8 cellular contexts compared by ENCODE assay signal in genomic region chr2:58047373-58047674, GRCh38. TPM values are rescaled to one million over a fixed set of nuclear protein-coding genes. Genes with fewer than 3 reads are reported as not detected.
A peak's percentile ranks its signal among the peaks of the same experiment; 100 is the strongest.
DNase-seq lines count a peak whose midpoint lies in the region; ATAC-seq, FAIRE-seq and TF ChIP-seq lines count a peak whose summit lies in the region.

No MANE protein-coding gene starts in this region.

- H3K4me3 ChIP-seq in Panc1 (ENCODE audit: low read depth in 2 of 2, low read length in 2 of 2) (peak overlapping the region; percentile 74 to 86), fibroblast of pulmonary artery (replicated peaks; ENCODE audit: low read depth, low read length) (peak overlapping the region; percentile 75), retinal pigment epithelial cell (ENCODE audit: low read length) (peak overlapping the region; percentile 68)

- CTCF ChIA-PET in Panc1 (lab: Charles Lee), result no interaction called here

- H3K36me3 Mint-ChIP-seq in activated naive CD4-positive, alpha-beta T cell treated with anti-CD3 and anti-CD28 coated beads, Interleukin-2, amount 50 U/mL, for 24 hours, result peaks cover 8% of the 10 kb centered on the region

- no peak for TF ChIP-seq CTCF in Panc1 (IDR thresholded peaks at IDR 0.05)
- no peak for TF ChIP-seq CTCF in fibroblast of pulmonary artery (IDR thresholded peaks at IDR 0.05; ENCODE audit: low read length, missing control alignments)
- TF ChIP-seq CTCF in retinal pigment epithelial cell (conservative IDR thresholded peaks at IDR 0.05; ENCODE audit: low read depth, low read length), result no peak
- no peak for TF ChIP-seq CTCF in D721Med (IDR thresholded peaks at IDR 0.05; ENCODE audit: insufficient read depth, missing control alignments)

- POLR2A ChIA-PET in Panc1 (lab: Charles Lee), result no interaction called here

- peaks cover 53% of the 10 kb centered on the region for H3K4me1 Mint-ChIP-seq in activated naive CD4-positive, alpha-beta T cell treated with anti-CD3 and anti-CD28 coated beads, Interleukin-2, amount 50 U/mL, for 24 hours

- H3K27ac Mint-ChIP-seq in activated naive CD4-positive, alpha-beta T cell treated with anti-CD3 and anti-CD28 coated beads, Interleukin-2, amount 50 U/mL, for 24 hours, result peak overlapping the region; percentile 93

- peaks cover 6% of the 10 kb centered on the region; the same call in 1 of the 2 replicates for H3K4me1 ChIP-seq in Panc1 (ENCODE audit: control insufficient read depth, insufficient read depth, low read length)

- H3K9me3 ChIP-seq in Panc1 (ENCODE audit: control insufficient read depth, insufficient read depth, low read depth, low read length), result no peaks in the 10 kb centered on the region

- ATAC-seq in HG03039 (IDR thresholded peaks at IDR 0.05; ENCODE audit: unreplicated experiment) (peak; percentile 32), Panc1 (no peak)

- no peaks in the 10 kb centered on the region for H3K9me3 Mint-ChIP-seq in activated naive CD4-positive, alpha-beta T cell treated with anti-CD3 and anti-CD28 coated beads, Interleukin-2, amount 50 U/mL, for 24 hours

- no peaks in the 10 kb centered on the region for H3K27me3 Mint-ChIP-seq in activated naive CD4-positive, alpha-beta T cell treated with anti-CD3 and anti-CD28 coated beads, Interleukin-2, amount 50 U/mL, for 24 hours

- no peak for FAIRE-seq in D721Med (lab: Jason Lieb, UNC)

- intact Hi-C loops in Panc1 (cut with micrococcal nuclease; ENCODE audit: unreplicated experiment), result no loop called here

- H3K4me3 Mint-ChIP-seq in activated naive CD4-positive, alpha-beta T cell treated with anti-CD3 and anti-CD28 coated beads, Interleukin-2, amount 50 U/mL, for 24 hours, result peak overlapping the region; percentile 90

- no peaks in the 10 kb centered on the region for H3K27me3 ChIP-seq in Panc1 (ENCODE audit: control insufficient read depth, insufficient read depth, low read length)

- no peak for DNase-seq in activated naive CD4-positive, alpha-beta T cell treated with Interleukin-2 at 50 U/mL for 16 hours
- DNase-seq in Panc1 (ENCODE audit: low read depth, low spot score) (no peak), fibroblast of pulmonary artery (ENCODE audit: low read depth) (no peak), retinal pigment epithelial cell (ENCODE audit: low read depth) (no peak), D721Med (ENCODE audit: insufficient read length, low spot score) (no peak), NCI-H226 (no peak)

- peak overlapping the region; percentile 93 for H3K27ac ChIP-seq in Panc1 (ENCODE audit: low read length)

- in situ Hi-C loops in Panc1 (cut with HindIII; ENCODE audit: low pct_unique_long_range_greater_than_20kb, low sequenced_read_pairs), result no loop called here

- H3K36me3 ChIP-seq in Panc1 (ENCODE audit: control insufficient read depth, insufficient read depth, low read length), result peaks cover 14% of the 10 kb centered on the region; the same call in 1 of the 2 replicates

- no TSS peak for BruUV-seq in Panc1 (replicated peaks; lab: Mats Ljungman, UMichigan)

RNA-seq across cellular contexts. Expression of gene VRK2, which starts 0.7 kb away (rescaled TPM):
- 39.6 TPM for total RNA-seq in Panc1 (2021; ENCODE audit: unreplicated experiment)
- polyA plus RNA-seq in Panc1 (2012; ENCODE audit: insufficient read length), result 15.9 TPM
